In genomic region chr2:226475650-226476049, GRCh38 we compare ENCODE assay signal across 13 cellular contexts.
DNase-seq lines count a peak whose midpoint lies in the region; ATAC-seq, FAIRE-seq and TF ChIP-seq lines count a peak whose summit lies in the region.
"Had no signal": no experiment of that assay in that cellular context is flagged by ENCODE, and none has a peak within 500 bp of the region (broad histone marks: within the 10 kb centered on the region; RNA-seq: fewer than 3 reads in every experiment).

No MANE protein-coding gene starts in this region.

- H3K27me3 Mint-ChIP-seq in activated T-helper 1 cell treated with anti-CD3 and anti-CD28 coated beads, Interleukin-12 subunit alpha, Interleukin-12 subunit beta, Interleukin-2, Interleukin-4 antibody, amounts not matched to agents 30 ng/mL and 10 ng/mL and 1 ng/mL, durations not matched to agents 14 hours and 24 hours and 36 hours (ENCODE audit: insufficient read depth), result peaks cover 16% of the 10 kb centered on the region

- in situ Hi-C loops in GM13976 (cut with MboI; ENCODE audit: low sequenced_read_pairs, unreplicated experiment), result no loop called here

- H3K27ac ChIP-seq in tibial artery, result peak overlapping the region; percentile 87 to 89
- H3K27ac ChIP-seq: right atrium auricular region, upper lobe of right lung had no signal

- H3K4me1 ChIP-seq in tibial artery, result peaks cover 0 to 42% (median 18%) of the 10 kb centered on the region in 4 donors
- H3K4me1 ChIP-seq: upper lobe of right lung had no signal

- H3K4me3 ChIP-seq in fibroblast of villous mesenchyme (ENCODE audit: low read depth, low read length) (no peak overlapping the region), tibial artery (no peak overlapping the region)
- H3K4me3 ChIP-seq: right atrium auricular region, upper lobe of right lung had no signal

- H3K27me3 ChIP-seq in tibial artery, result no peaks in the 10 kb centered on the region
- H3K27me3 ChIP-seq: right atrium auricular region, upper lobe of right lung had no signal

- H3K27ac Mint-ChIP-seq in activated T-helper 1 cell treated with anti-CD3 and anti-CD28 coated beads, Interleukin-12 subunit alpha, Interleukin-12 subunit beta, Interleukin-2, Interleukin-4 antibody, amounts not matched to agents 30 ng/mL and 10 ng/mL and 1 ng/mL, durations not matched to agents 14 hours and 24 hours and 36 hours, result no peak overlapping the region

- no peak overlapping the region for H3K4me3 Mint-ChIP-seq in activated T-helper 1 cell treated with anti-CD3 and anti-CD28 coated beads, Interleukin-12 subunit alpha, Interleukin-12 subunit beta, Interleukin-2, Interleukin-4 antibody, amounts not matched to agents 30 ng/mL and 10 ng/mL and 1 ng/mL, durations not matched to agents 14 hours and 24 hours and 36 hours

- TF ChIP-seq CTCF in fibroblast of villous mesenchyme (IDR thresholded peaks at IDR 0.05; ENCODE audit: insufficient read depth, low read depth, low read length) (no peak), tibial artery (IDR thresholded peaks at IDR 0.05) (no peak), GM13976 (IDR thresholded peaks at IDR 0.05; ENCODE audit: borderline replicate concordance, control extremely low read depth, extremely low read depth, insufficient read depth, missing control alignments) (no peak)

- ATAC-seq in SK-N-SH treated with all-trans-retinoic acid at 6 μM for 48 hours, result peak; percentile 78
- no peak for ATAC-seq in GM21423 (IDR thresholded peaks at IDR 0.05; ENCODE audit: unreplicated experiment)
- ATAC-seq: upper lobe of right lung had no signal

- DNase-seq in H54 (ENCODE audit: insufficient read length, low spot score) (peak; percentile 23), fibroblast of villous mesenchyme (ENCODE audit: low read depth) (peak; percentile 69), tibial artery (no peak), GM13976 (ENCODE audit: low spot score) (no peak)
- no peak for DNase-seq in activated T-helper 1 cell treated with anti-CD3 and anti-CD28 coated beads, Interleukin-12 subunit alpha, Interleukin-12 subunit beta, Interleukin-2, Interleukin-4 antibody, amounts not matched to agents 30 ng/mL and 10 ng/mL and 1 ng/mL, durations not matched to agents 14 hours and 24 hours and 36 hours (ENCODE audit: low spot score)
- DNase-seq: DMS53, OCI-M1, upper lobe of right lung had no signal

- intact Hi-C loops in tibial artery (cut with DNase I; ENCODE audit: low total_unique reads), result loop anchor here (10.0 kb wide), 1 partner anchor 319 kb away; the partner anchor contains the start of gene IRS1
- intact Hi-C loops in activated T-helper 1 cell treated with anti-CD3 and anti-CD28 coated beads, Interleukin-12 subunit alpha, Interleukin-12 subunit beta, Interleukin-2, Interleukin-4 antibody, amounts not matched to agents 30 ng/mL and 10 ng/mL and 1 ng/mL, durations not matched to agents 14 hours and 24 hours and 36 hours (cut with micrococcal nuclease), result no loop called here

- no peak for TF ChIP-seq POLR2A in H54 (IDR thresholded peaks at IDR 0.05; ENCODE audit: low read depth, low read length)

- peaks cover 1% of the 10 kb centered on the region for H3K36me3 Mint-ChIP-seq in activated T-helper 1 cell treated with anti-CD3 and anti-CD28 coated beads, Interleukin-12 subunit alpha, Interleukin-12 subunit beta, Interleukin-2, Interleukin-4 antibody, amounts not matched to agents 30 ng/mL and 10 ng/mL and 1 ng/mL, durations not matched to agents 14 hours and 24 hours and 36 hours (ENCODE audit: low read depth)

- no peaks in the 10 kb centered on the region for H3K36me3 ChIP-seq in tibial artery
- H3K36me3 ChIP-seq: right atrium auricular region, upper lobe of right lung had no signal

- no peaks in the 10 kb centered on the region for H3K4me1 Mint-ChIP-seq in activated T-helper 1 cell treated with anti-CD3 and anti-CD28 coated beads, Interleukin-12 subunit alpha, Interleukin-12 subunit beta, Interleukin-2, Interleukin-4 antibody, amounts not matched to agents 30 ng/mL and 10 ng/mL and 1 ng/mL, durations not matched to agents 14 hours and 24 hours and 36 hours (ENCODE audit: low read depth)

- H3K9me3 Mint-ChIP-seq in activated T-helper 1 cell treated with anti-CD3 and anti-CD28 coated beads, Interleukin-12 subunit alpha, Interleukin-12 subunit beta, Interleukin-2, Interleukin-4 antibody, amounts not matched to agents 30 ng/mL and 10 ng/mL and 1 ng/mL, durations not matched to agents 14 hours and 24 hours and 36 hours, result no peaks in the 10 kb centered on the region

- no peaks in the 10 kb centered on the region for H3K9me3 ChIP-seq in tibial artery
- H3K9me3 ChIP-seq: right atrium auricular region, upper lobe of right lung had no signal

- peak; percentile 94 for FAIRE-seq in H54 (lab: Jason Lieb, UNC)
- FAIRE-seq: frontal cortex, GM18507 had no signal

TF ChIP-seq in SK-N-SH treated with all-trans-retinoic acid at 6 μM for 48 hours, 23 proteins besides CTCF, POLR2A, EP300 and RAD21 (continues in another document):
- no peak for TF ChIP-seq TSHZ2 (CRISPR knock-in tag; IDR thresholded peaks at IDR 0.05)
- no peak for TF ChIP-seq TCF4 (CRISPR knock-in tag; IDR thresholded peaks at IDR 0.05; ENCODE audit: borderline replicate concordance)
- no peak for TF ChIP-seq GLIS3 (CRISPR knock-in tag; IDR thresholded peaks at IDR 0.05)
- no peak for TF ChIP-seq SNAI2 (CRISPR knock-in tag; IDR thresholded peaks at IDR 0.05)
- TF ChIP-seq CSRNP3 (CRISPR knock-in tag; IDR thresholded peaks at IDR 0.05), result no peak
- no peak for TF ChIP-seq RARB (CRISPR knock-in tag; IDR thresholded peaks at IDR 0.05)
- TF ChIP-seq OSR1 (CRISPR knock-in tag; IDR thresholded peaks at IDR 0.05), result no peak
- TF ChIP-seq BACH2 (CRISPR knock-in tag; IDR thresholded peaks at IDR 0.05; ENCODE audit: borderline replicate concordance), result no peak
- no peak for TF ChIP-seq ZNF70 (CRISPR knock-in tag; IDR thresholded peaks at IDR 0.05)
- no peak for TF ChIP-seq CREB5 (CRISPR knock-in tag; IDR thresholded peaks at IDR 0.05; ENCODE audit: low read depth)
- no peak for TF ChIP-seq ZNF565 (CRISPR knock-in tag; conservative IDR thresholded peaks at IDR 0.05; ENCODE audit: low read depth)
- TF ChIP-seq TOX (CRISPR knock-in tag; IDR thresholded peaks at IDR 0.05; ENCODE audit: borderline replicate concordance), result no peak
- no peak for TF ChIP-seq ESRRG (CRISPR knock-in tag; IDR thresholded peaks at IDR 0.05)
- TF ChIP-seq ARNTL (CRISPR knock-in tag; IDR thresholded peaks at IDR 0.05; ENCODE audit: borderline replicate concordance, low read depth), result no peak
- no peak for TF ChIP-seq PPARA (CRISPR knock-in tag; IDR thresholded peaks at IDR 0.05; ENCODE audit: borderline replicate concordance)
- no peak for TF ChIP-seq ZC3H10 (CRISPR knock-in tag; IDR thresholded peaks at IDR 0.05)

Comparison
In these comparisons a context has a peak if more than half of its experiments do, and no peak if none do; other contexts are left out.
1. DNase-seq: peak in H54 (single experiment) and fibroblast of villous mesenchyme (single experiment); none in tibial artery (0 of 2), GM13976 (single experiment) and activated T-helper 1 cell treated with anti-CD3 and anti-CD28 coated beads, Interleukin-12 subunit alpha, Interleukin-12 subunit beta, Interleukin-2, Interleukin-4 antibody, amounts not matched to agents 30 ng/mL and 10 ng/mL and 1 ng/mL, durations not matched to agents 14 hours and 24 hours and 36 hours (single experiment).